Comparison of ENCODE assay signal across 8 cellular contexts in the genomic region with DNA sequence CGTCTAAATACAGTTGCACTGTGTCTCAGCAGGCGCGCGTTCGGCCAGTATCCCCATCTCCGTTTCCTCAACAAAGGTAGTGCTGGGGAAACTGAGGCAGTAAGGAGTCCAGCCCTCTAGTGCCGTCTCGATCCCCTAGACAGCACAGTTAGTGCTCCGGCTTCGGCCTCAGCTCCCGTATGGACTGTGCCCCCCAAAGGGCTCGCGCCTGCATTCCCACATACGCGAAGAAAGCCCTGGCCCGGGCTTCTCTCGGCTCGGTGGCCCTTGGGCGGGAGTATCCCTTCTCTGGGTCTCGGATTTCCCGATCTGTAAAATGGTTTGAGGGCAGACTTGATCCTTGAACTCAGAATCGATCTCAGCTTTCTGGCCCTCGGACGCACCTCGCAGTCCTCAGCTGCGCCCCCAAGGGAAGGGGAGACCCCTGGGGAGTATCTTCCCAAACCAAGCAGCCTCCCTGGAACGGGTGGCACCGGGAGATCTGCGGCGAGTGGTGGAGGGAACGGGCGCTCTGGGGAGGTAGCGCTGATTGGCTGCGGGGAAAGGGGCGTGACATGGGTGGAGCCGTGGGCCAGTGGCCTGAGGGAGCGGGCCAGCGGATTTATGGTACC. TPM values are rescaled to one million over a fixed set of nuclear protein-coding genes. Genes with fewer than 3 reads are reported as not detected.
DNase-seq lines count a peak whose midpoint lies in the region; ATAC-seq and TF ChIP-seq lines count a peak whose summit lies in the region.

No MANE protein-coding gene starts in this region.

- 0 to 1% (median 0%) methylated on average over 36 to 38 of the region's 38 CpGs for WGBS in ovary, 3 donors
- WGBS in urinary bladder, result under 1% methylated on average over 38 of the region's 38 CpGs

- H3K4me1 ChIP-seq in HAP-1, result peaks cover 11% of the 10 kb centered on the region
- no peaks in the 10 kb centered on the region for H3K4me1 ChIP-seq in cardiac muscle cell (ENCODE audit: low read depth)
- no peaks in the 10 kb centered on the region for H3K4me1 ChIP-seq in ovary (ENCODE audit: insufficient read depth)
- H3K4me1 ChIP-seq in urinary bladder (ENCODE audit: insufficient read depth), result peaks cover 3% of the 10 kb centered on the region

- H3K27ac ChIP-seq in cardiac muscle cell, result peak overlapping the region; percentile 24
- peak overlapping the region; percentile 16 to 83 for H3K27ac ChIP-seq in ovary
- peak overlapping the region; percentile 46 for H3K27ac ChIP-seq in urinary bladder (ENCODE audit: low read depth)

- DNase-seq in EH (ENCODE audit: low read depth) (peak; percentile 81), HAP-1 (ENCODE audit: low spot score in 2 of 2) (peak; percentile 89 to 93), NB4 (ENCODE audit: low read depth) (peak; percentile 80), cardiac muscle cell (ENCODE audit: low read depth in 1 of 2, low spot score in 1 of 2) (peak; percentile 80 to 84), ovary (peak; percentile 81 to 88 (median 85))
- DNase-seq in activated naive CD8-positive, alpha-beta T cell treated with anti-CD3 and anti-CD28 coated beads, Interleukin-2, amount 50 U/mL, for 24 hours, result peak; percentile 83

- H3K27me3 ChIP-seq in HAP-1 (ENCODE audit: low read depth) (no peaks in the 10 kb centered on the region), cardiac muscle cell (peaks cover 30% of the 10 kb centered on the region), ovary (no peaks in the 10 kb centered on the region)

- peaks cover 37% of the 10 kb centered on the region for H3K4me1 Mint-ChIP-seq in activated naive CD8-positive, alpha-beta T cell treated with anti-CD3 and anti-CD28 coated beads, Interleukin-2, amount 50 U/mL, for 24 hours

- peak overlapping the region; percentile 94 for H3K4me3 Mint-ChIP-seq in activated naive CD8-positive, alpha-beta T cell treated with anti-CD3 and anti-CD28 coated beads, Interleukin-2, amount 50 U/mL, for 24 hours

- H3K27ac Mint-ChIP-seq in activated naive CD8-positive, alpha-beta T cell treated with anti-CD3 and anti-CD28 coated beads, Interleukin-2, amount 50 U/mL, for 24 hours, result peak overlapping the region; percentile 95

- no peak for TF ChIP-seq EP300 in ovary (IDR thresholded peaks at IDR 0.05)

- peak; percentile 63 for TF ChIP-seq POLR2A in NB4 (IDR thresholded peaks at IDR 0.05; ENCODE audit: extremely low read depth, insufficient read length)
- TF ChIP-seq POLR2A in ovary (IDR thresholded peaks at IDR 0.05), result peak; percentile 80

- H3K36me3 ChIP-seq in HAP-1 (replicated peaks) (peaks cover 15% of the 10 kb centered on the region), cardiac muscle cell (peaks cover 11% of the 10 kb centered on the region), ovary (no peaks in the 10 kb centered on the region), urinary bladder (ENCODE audit: insufficient read depth) (no peaks in the 10 kb centered on the region)

- intact Hi-C loops in ovary (cut with DNase I), result loop anchor here in 1 of 4 donors (2.0 kb wide), 1 partner anchor 72 kb away; a partner anchor contains a TSS

- peak overlapping the region; percentile 93 for H3K4me3 ChIP-seq in HAP-1
- peak overlapping the region; percentile 90 for H3K4me3 ChIP-seq in NB4 (ENCODE audit: low read depth, low read length)
- peak overlapping the region; percentile 90 for H3K4me3 ChIP-seq in cardiac muscle cell
- peak overlapping the region; percentile 86 for H3K4me3 ChIP-seq in ovary
- H3K4me3 ChIP-seq in urinary bladder (ENCODE audit: low read depth, low read length), result peak overlapping the region; percentile 73

- H3K9me3 ChIP-seq in HAP-1 (no peaks in the 10 kb centered on the region), cardiac muscle cell (ENCODE audit: low read depth) (no peaks in the 10 kb centered on the region), ovary (no peaks in the 10 kb centered on the region)

- peaks cover 7% of the 10 kb centered on the region for H3K27me3 Mint-ChIP-seq in activated naive CD8-positive, alpha-beta T cell treated with anti-CD3 and anti-CD28 coated beads, Interleukin-2, amount 50 U/mL, for 24 hours

- ATAC-seq in SK-N-SH treated with all-trans-retinoic acid at 6 μM for 48 hours, result peak; percentile 91
- peak; percentile 31 for ATAC-seq in activated naive CD8-positive, alpha-beta T cell treated with anti-CD3 and anti-CD28 coated beads, Interleukin-2, amount 50 U/mL, for 24 hours

- H3K36me3 Mint-ChIP-seq in activated naive CD8-positive, alpha-beta T cell treated with anti-CD3 and anti-CD28 coated beads, Interleukin-2, amount 50 U/mL, for 24 hours (ENCODE audit: low read depth), result peaks cover 7% of the 10 kb centered on the region

- in situ Hi-C loops in HAP-1 (cut with MboI; ENCODE audit: low sequenced_read_pairs), result no loop called here

- no peak for TF ChIP-seq CTCF in NB4 (IDR thresholded peaks at IDR 0.05; ENCODE audit: low read depth, low read length)
- TF ChIP-seq CTCF in cardiac muscle cell (IDR thresholded peaks at IDR 0.05; ENCODE audit: low read depth, low read length), result no peak
- no peak for TF ChIP-seq CTCF in ovary (IDR thresholded peaks at IDR 0.05)

- H3K9me3 Mint-ChIP-seq in activated naive CD8-positive, alpha-beta T cell treated with anti-CD3 and anti-CD28 coated beads, Interleukin-2, amount 50 U/mL, for 24 hours, result no peaks in the 10 kb centered on the region

TF ChIP-seq in SK-N-SH treated with all-trans-retinoic acid at 6 μM for 48 hours, 23 proteins besides CTCF, POLR2A, EP300 and RAD21:
- TF ChIP-seq TCF4 (CRISPR knock-in tag; IDR thresholded peaks at IDR 0.05; ENCODE audit: borderline replicate concordance), result no peak
- no peak for TF ChIP-seq PPARA (CRISPR knock-in tag; IDR thresholded peaks at IDR 0.05; ENCODE audit: borderline replicate concordance)
- TF ChIP-seq SNAI2 (CRISPR knock-in tag; IDR thresholded peaks at IDR 0.05), result no peak
- TF ChIP-seq ZNF8 (CRISPR knock-in tag; IDR thresholded peaks at IDR 0.05), result no peak; the same call in 1 of the 2 replicates
- TF ChIP-seq ZNF565 (CRISPR knock-in tag; conservative IDR thresholded peaks at IDR 0.05; ENCODE audit: low read depth), result no peak

RNA-seq across cellular contexts. Expression of a gene that starts 0.8 kb away (rescaled TPM):
- total RNA-seq in cardiac muscle cell, result 39.9 and 43.0 TPM in 2 replicates
- 29.0 and 38.9 TPM in 2 replicates for polyA plus RNA-seq in cardiac muscle cell
- 10 to 100 TPM; 18.7 to 31.7 (median 26.5) TPM for total RNA-seq in ovary
- 10 to 100 TPM in 1 of 2 donors, 1 to 10 TPM in 1; 2.9 to 30.0 TPM for polyA plus RNA-seq in ovary
- 10.5 TPM for total RNA-seq in urinary bladder
- 41.5 TPM for polyA plus RNA-seq in urinary bladder

RNA-seq across cellular contexts. Expression of a gene that starts 4.0 kb away (rescaled TPM):
- total RNA-seq in cardiac muscle cell, result 4.9 and 5.8 TPM in 2 replicates
- 4.5 and 9.2 TPM in 2 replicates for polyA plus RNA-seq in cardiac muscle cell
- 1 to 10 TPM; 1.4 to 8.0 (median 5.2) TPM for total RNA-seq in ovary
- polyA plus RNA-seq in ovary, result 1 to 10 TPM in 1 of 2 donors, under 1 TPM in 1; 0.42 to 2.5 TPM
- total RNA-seq in urinary bladder, result 1.3 TPM
- 4.0 TPM for polyA plus RNA-seq in urinary bladder

RNA-seq across cellular contexts. Expression of a gene that starts 11.4 kb away (rescaled TPM):
- 2.1 and 2.7 TPM in 2 replicates for total RNA-seq in cardiac muscle cell
- 0.42 TPM in 1 of 2 replicates, not detected in the other for polyA plus RNA-seq in cardiac muscle cell
- total RNA-seq in ovary, result 1 to 10 TPM in 1 of 7 donors, under 1 TPM in 5, not detected in 1; 0.48 to 1.6 (median 0.67) TPM
- polyA plus RNA-seq in ovary, result under 1 TPM in 1 of 2 donors, not detected in 1; 0.23 TPM
- total RNA-seq in urinary bladder, result 0.58 TPM
- 0.37 TPM for polyA plus RNA-seq in urinary bladder

RNA-seq across cellular contexts. Expression of a gene that starts 33.0 kb away (rescaled TPM):
- 12.6 and 19.1 TPM in 2 replicates for total RNA-seq in cardiac muscle cell
- polyA plus RNA-seq in cardiac muscle cell, result 3.9 and 7.4 TPM in 2 replicates
- total RNA-seq in ovary, result 10 to 100 TPM in 6 of 7 donors, 1 to 10 TPM in 1; 9.9 to 24.1 (median 15.2) TPM
- 1 to 10 TPM; 3.7 to 8.0 TPM for polyA plus RNA-seq in ovary
- 8.3 TPM for total RNA-seq in urinary bladder
- polyA plus RNA-seq in urinary bladder, result 11.0 TPM

Comparison
In these comparisons a context has a peak if more than half of its experiments do, and no peak if none do; other contexts are left out.
1. Peak in every context shown above with its lines: DNase-seq, ATAC-seq, H3K4me3 ChIP-seq and H3K27ac ChIP-seq.